ENCODE assay signal across 20 cellular contexts in genomic region chr3:184077881-184078280, GRCh38. TPM values are rescaled to one million over a fixed set of nuclear protein-coding genes. Genes with fewer than 3 reads are reported as not detected.
DNase-seq lines count a peak whose midpoint lies in the region; ATAC-seq and TF ChIP-seq lines count a peak whose summit lies in the region.
"Had no signal": no experiment of that assay in that cellular context is flagged by ENCODE, and none has a peak within 500 bp of the region (broad histone marks: within the 10 kb centered on the region; RNA-seq: fewer than 3 reads in every experiment).

No MANE protein-coding gene starts in this region.

- no peak for TF ChIP-seq POLR2A in HCT116 (IDR thresholded peaks at IDR 0.05; ENCODE audit: borderline replicate concordance, extremely low read depth, insufficient read depth, insufficient read length)

- H3K9ac ChIP-seq in HCT116 (ENCODE audit: low read length) (no peak overlapping the region), NT2/D1 (ENCODE audit: insufficient read length, low read depth) (no peak overlapping the region)
- H3K9ac ChIP-seq: SK-N-SH had no signal

- no peaks in the 10 kb centered on the region for H4K20me1 ChIP-seq in HCT116 (ENCODE audit: insufficient read depth)

- no peak overlapping the region for H3K27ac ChIP-seq in HCT116 (ENCODE audit: low read depth, low read length)
- H3K27ac ChIP-seq: RWPE1 had no signal

- H3K4me3 ChIP-seq in HCT116 (replicated peaks in 1 of 2; ENCODE audit: low read depth in 1 of 2, low read length in 2 of 2), result no peak overlapping the region
- no peak overlapping the region for H3K4me3 ChIP-seq in NT2/D1 (ENCODE audit: insufficient read length, low read depth)

- H3K36me3 Mint-ChIP-seq in progenitor cell of endocrine pancreas (ENCODE audit: insufficient read depth), result no peaks in the 10 kb centered on the region
- H3K36me3 Mint-ChIP-seq: CD4-positive, CD25-positive, alpha-beta regulatory T cell had no signal

- DNase-seq in HCT116 (ENCODE audit: low read depth, low spot score) (no peak), NT2/D1 (ENCODE audit: low read depth, low spot score) (peak; percentile 22), iPS-NIHi11 (ENCODE audit: low spot score) (peak; percentile 28), progenitor cell of endocrine pancreas (ENCODE audit: low spot score, unreplicated experiment) (no peak)
- DNase-seq: CD4-positive, CD25-positive, alpha-beta regulatory T cell; EL; KBM-7; NCI-H1092; NCI-H1436; NCI-H2081; NCI-H2171; NCI-H446; SIG-M5; SK-N-SH had no signal

- no peaks in the 10 kb centered on the region for H3K9me2 ChIP-seq in HCT116 (ENCODE audit: insufficient read depth)
- H3K9me2 ChIP-seq: SK-N-SH had no signal

- no peak overlapping the region for H3K4me2 ChIP-seq in HCT116 (ENCODE audit: low read length)
- H3K4me2 ChIP-seq: SK-N-SH had no signal

- H3K9me3 ChIP-seq in HCT116 (ENCODE audit: control insufficient read depth in 1 of 2, insufficient read depth in 1 of 2, low read depth in 1 of 2, low read length in 2 of 2) (no peaks in the 10 kb centered on the region), NT2/D1 (ENCODE audit: insufficient read depth, low read length) (no peaks in the 10 kb centered on the region)
- H3K9me3 ChIP-seq: SK-N-SH had no signal

- H3K4me1 Mint-ChIP-seq in progenitor cell of endocrine pancreas (ENCODE audit: low read depth), result peaks cover 2% of the 10 kb centered on the region
- H3K4me1 Mint-ChIP-seq: CD4-positive, CD25-positive, alpha-beta regulatory T cell had no signal

- H3K4me1 ChIP-seq in HCT116 (ENCODE audit: control insufficient read depth in 1 of 2, insufficient read depth in 2 of 2, low read length in 2 of 2), result no peaks in the 10 kb centered on the region
- no peaks in the 10 kb centered on the region for H3K4me1 ChIP-seq in NT2/D1 (ENCODE audit: insufficient read depth, insufficient read length)

- POLR2A ChIA-PET in HCT116 (lab: Charles Lee), result no interaction called here

- no peak overlapping the region for H2AFZ ChIP-seq in HCT116 (ENCODE audit: low read depth, low read length, poor library complexity, severe bottlenecking)

- H3K4me3 Mint-ChIP-seq in progenitor cell of endocrine pancreas (ENCODE audit: low read depth), result no peak overlapping the region
- H3K4me3 Mint-ChIP-seq: CD4-positive, CD25-positive, alpha-beta regulatory T cell had no signal

- H3K27me3 ChIP-seq in HCT116 (ENCODE audit: insufficient read depth, low read length), result no peaks in the 10 kb centered on the region
- H3K27me3 ChIP-seq in NT2/D1 (ENCODE audit: insufficient read depth, insufficient read length), result no peaks in the 10 kb centered on the region

- peaks cover 48% of the 10 kb centered on the region for H3K27me3 Mint-ChIP-seq in progenitor cell of endocrine pancreas

- TF ChIP-seq CTCF in HCT116 (IDR thresholded peaks at IDR 0.05 in 2 of 3, conservative IDR thresholded peaks at IDR 0.05 in 1 of 3; ENCODE audit: borderline replicate concordance in 1 of 3, insufficient read depth in 1 of 3, low read depth in 2 of 3, low read length in 2 of 3) (no peak), progenitor cell of endocrine pancreas (IDR thresholded peaks at IDR 0.05; ENCODE audit: unreplicated experiment) (peak; percentile 9)

- intact Hi-C loops in HCT116 (cut with micrococcal nuclease), result no loop called here

- RAD21 ChIA-PET in HCT116 (lab: Charles Lee; ENCODE audit: low non-redundant PET in 1 of 2, low total read pairs in 2 of 2, uncharacterized antibody in 2 of 2, unreplicated experiment in 2 of 2), result no interaction called here

- no peak for TF ChIP-seq RAD21 in HCT116 (IDR thresholded peaks at IDR 0.05; ENCODE audit: low read depth)

- ATAC-seq in HCT116 (0 out of 2 replicates have a peak, but pooled peaks have one; percentile 44), esophagus mucosa (no peak), HG02678 (IDR thresholded peaks at IDR 0.05; ENCODE audit: unreplicated experiment) (no peak), GM18873 (IDR thresholded peaks at IDR 0.05; ENCODE audit: low FRiP score, unreplicated experiment) (no peak)

- H3K36me3 ChIP-seq in HCT116 (ENCODE audit: control insufficient read depth in 1 of 2, insufficient read depth in 2 of 2, low read length in 2 of 2), result no peaks in the 10 kb centered on the region
- no peaks in the 10 kb centered on the region for H3K36me3 ChIP-seq in NT2/D1 (ENCODE audit: insufficient read depth, insufficient read length, low read length)

- peaks cover 3% of the 10 kb centered on the region for H3K9me3 Mint-ChIP-seq in progenitor cell of endocrine pancreas (ENCODE audit: low read depth)

- no TSS peak for BruUV-seq in HCT116 (replicated peaks; lab: Mats Ljungman, UMichigan)

- no peak overlapping the region for H3K27ac Mint-ChIP-seq in progenitor cell of endocrine pancreas
- H3K27ac Mint-ChIP-seq: CD4-positive, CD25-positive, alpha-beta regulatory T cell had no signal

- no peaks in the 10 kb centered on the region for H3K79me2 ChIP-seq in HCT116 (ENCODE audit: insufficient read depth, low read length)

- CTCF ChIA-PET in HCT116 (lab: Charles Lee), result no interaction called here

TF ChIP-seq in HCT116, 20 proteins besides CTCF, POLR2A, EP300 and RAD21:
- no peak for TF ChIP-seq TCF7L2 (IDR thresholded peaks at IDR 0.05; ENCODE audit: borderline replicate concordance, extremely low read depth, insufficient read depth, insufficient read length)
- no peak for TF ChIP-seq MAX (IDR thresholded peaks at IDR 0.05)

RNA-seq across cellular contexts. Expression of gene HTR3E, which starts 19.0 kb away (rescaled TPM):
- total RNA-seq in HCT116 (2021; ENCODE audit: unreplicated experiment) (not detected), progenitor cell of endocrine pancreas (not detected in 2 replicates), esophagus mucosa (not detected)
- polyA plus RNA-seq in HCT116 (2012), result not detected in 2 replicates
- total RNA-seq: A673; CD4-positive, CD25-positive, alpha-beta regulatory T cell had no signal
- polyA plus RNA-seq: BJ; CD4-positive, CD25-positive, alpha-beta regulatory T cell; SK-N-SH had no signal

RNA-seq across cellular contexts. Expression of gene HTR3C, which starts 25.0 kb away (rescaled TPM):
- not detected for total RNA-seq in HCT116 (2021; ENCODE audit: unreplicated experiment)
- not detected in 2 replicates for polyA plus RNA-seq in HCT116 (2012)
- total RNA-seq in progenitor cell of endocrine pancreas, result not detected in 2 replicates
- not detected for total RNA-seq in esophagus mucosa
- total RNA-seq: A673; CD4-positive, CD25-positive, alpha-beta regulatory T cell had no signal
- polyA plus RNA-seq: BJ; CD4-positive, CD25-positive, alpha-beta regulatory T cell; SK-N-SH had no signal

RNA-seq across cellular contexts. Expression of gene HTR3D, which starts 46.3 kb away (rescaled TPM):
- total RNA-seq in HCT116 (2021; ENCODE audit: unreplicated experiment), result not detected
- not detected in 2 replicates for polyA plus RNA-seq in HCT116 (2012)
- not detected in 2 replicates for total RNA-seq in progenitor cell of endocrine pancreas
- total RNA-seq in esophagus mucosa, result not detected
- total RNA-seq: A673; CD4-positive, CD25-positive, alpha-beta regulatory T cell had no signal
- polyA plus RNA-seq: BJ; CD4-positive, CD25-positive, alpha-beta regulatory T cell; SK-N-SH had no signal

RNA-seq across cellular contexts. Expression of gene EIF2B5, which starts 57.3 kb away (rescaled TPM):
- total RNA-seq in HCT116 (2021; ENCODE audit: unreplicated experiment), result 50.3 TPM
- 37.1 and 41.4 TPM in 2 replicates for polyA plus RNA-seq in HCT116 (2012)
- total RNA-seq in progenitor cell of endocrine pancreas, result 45.4 and 45.7 TPM in 2 replicates
- total RNA-seq in esophagus mucosa, result 21.8 TPM

Comparison
In these comparisons a context has a peak if more than half of its experiments do, and no peak if none do; other contexts are left out.
1. DNase-seq: peak in NT2/D1 (single experiment) and iPS-NIHi11 (single experiment); none in HCT116 (single experiment) and progenitor cell of endocrine pancreas (single experiment).